Comparison of ENCODE assay signal across 9 cellular contexts in genomic region chr9:114153761-114154596, GRCh38. TPM values are rescaled to one million over a fixed set of nuclear protein-coding genes. Genes with fewer than 3 reads are reported as not detected.
DNase-seq lines count a peak whose midpoint lies in the region; ATAC-seq and TF ChIP-seq lines count a peak whose summit lies in the region.
"Had no signal": no experiment of that assay in that cellular context is flagged by ENCODE, and none has a peak within 500 bp of the region (broad histone marks: within the 10 kb centered on the region; RNA-seq: fewer than 3 reads in every experiment).

No MANE protein-coding gene starts in this region.

- TF ChIP-seq CTCF in GM06990 (IDR thresholded peaks at IDR 0.05; ENCODE audit: insufficient read depth, low read length, poor library complexity, severe bottlenecking) (peak; percentile 9), sigmoid colon (IDR thresholded peaks at IDR 0.05) (no peak)

- DNase-seq in GM06990 (ENCODE audit: extremely low read depth, insufficient read length) (no peak), glomerular visceral epithelial cell (ENCODE audit: extremely low spot score) (peak; percentile 47), sigmoid colon (no peak), left colon (no peak), MG63 (no peak)
- DNase-seq in activated CD4-positive, alpha-beta T cell treated with anti-CD3 and anti-CD28 coated beads, Interleukin-2, amount 50 U/mL, for 4 hours, result no peak

- peaks cover 0 to 48% (median 38%) of the 10 kb centered on the region in 4 donors for H3K4me1 ChIP-seq in sigmoid colon
- H3K4me1 ChIP-seq: parathyroid adenoma had no signal

- H3K27ac ChIP-seq in sigmoid colon, result no peak overlapping the region
- H3K27ac ChIP-seq: parathyroid adenoma had no signal

- WGBS in sigmoid colon, 2 donors, result 2% methylated on average over 80 of the region's 80 CpGs

- ATAC-seq in SK-N-SH treated with all-trans-retinoic acid at 6 μM for 48 hours (peak; percentile 22; the same call in 1 of the 3 replicates), esophagus mucosa (no peak), left colon (no peak)

- TF ChIP-seq EP300 in sigmoid colon (IDR thresholded peaks at IDR 0.05), result no peak

- intact Hi-C loops in sigmoid colon (cut with DNase I) (loop anchor here (10.0 kb wide), 1 partner anchor 49 kb away; no protein-coding TSS in a partner anchor), left colon (cut with DNase I, micrococcal nuclease) (loop anchor here (10.0 kb wide), 2 partner anchors 121 to 131 kb away; no protein-coding TSS in a partner anchor)

- H3K27me3 ChIP-seq in GM06990 (replicated peaks; ENCODE audit: control insufficient read depth, insufficient read depth, low read length) (peaks cover 2% of the 10 kb centered on the region), sigmoid colon (peaks cover 24 to 46% (median 34%) of the 10 kb centered on the region in 3 donors), MG63 (peaks cover 13% of the 10 kb centered on the region)

- no peaks in the 10 kb centered on the region for H3K9me3 ChIP-seq in sigmoid colon
- H3K9me3 ChIP-seq in MG63, result no peaks in the 10 kb centered on the region

- H3K36me3 ChIP-seq in GM06990 (ENCODE audit: control insufficient read depth, insufficient read depth, low read length), result no peaks in the 10 kb centered on the region
- H3K36me3 ChIP-seq in sigmoid colon, result no peaks in the 10 kb centered on the region
- H3K36me3 ChIP-seq in MG63, result no peaks in the 10 kb centered on the region

- TF ChIP-seq POLR2A in sigmoid colon (IDR thresholded peaks at IDR 0.05), result no peak

- H3K4me3 ChIP-seq in GM06990 (replicated peaks; ENCODE audit: low read depth, low read length) (no peak overlapping the region), sigmoid colon (peak overlapping the region in 3 of 4 donors; percentile 26 to 41 (median 38)), MG63 (no peak overlapping the region)

TF ChIP-seq in SK-N-SH treated with all-trans-retinoic acid at 6 μM for 48 hours, 23 proteins besides CTCF, POLR2A, EP300 and RAD21:
- TF ChIP-seq RARB (CRISPR knock-in tag; IDR thresholded peaks at IDR 0.05) (no peak), POU6F1 (CRISPR knock-in tag; IDR thresholded peaks at IDR 0.05; ENCODE audit: borderline replicate concordance, low read depth) (no peak), ZNF70 (CRISPR knock-in tag; IDR thresholded peaks at IDR 0.05) (no peak), TSHZ2 (CRISPR knock-in tag; IDR thresholded peaks at IDR 0.05) (no peak), ISL1 (CRISPR knock-in tag; IDR thresholded peaks at IDR 0.05) (no peak), PATZ1 (CRISPR knock-in tag; IDR thresholded peaks at IDR 0.05; ENCODE audit: borderline replicate concordance) (no peak), GLIS3 (CRISPR knock-in tag; IDR thresholded peaks at IDR 0.05) (no peak), ARNTL (CRISPR knock-in tag; IDR thresholded peaks at IDR 0.05; ENCODE audit: borderline replicate concordance, low read depth) (no peak), CSRNP3 (CRISPR knock-in tag; IDR thresholded peaks at IDR 0.05) (no peak)

RNA-seq across cellular contexts. Expression of gene COL27A1, which starts 1.4 kb away (rescaled TPM):
- total RNA-seq in sigmoid colon (10 to 100 TPM in 1 of 4 donors, 1 to 10 TPM in 3; 2.0 to 13.3 (median 7.1) TPM), esophagus mucosa (13.6 TPM), left colon (1 to 10 TPM; 2.7 to 3.7 TPM)
- polyA plus RNA-seq in sigmoid colon, result 1 to 10 TPM; 1.4 to 5.5 (median 1.8) TPM
- 1.1 and 1.3 TPM in 2 replicates for total RNA-seq in MG63 (2014; rRNA removed; shearing (Covaris generic); ENCODE audit: low replicate concordance)

RNA-seq across cellular contexts. Expression of gene KIF12, which starts 54.9 kb away (rescaled TPM):
- total RNA-seq in sigmoid colon (1 to 10 TPM in 1 of 4 donors, not detected in 3; 1.4 TPM), esophagus mucosa (0.56 TPM), left colon (10 to 100 TPM; 19.5 to 27.9 TPM)
- polyA plus RNA-seq in sigmoid colon, result 1 to 10 TPM; 2.5 to 6.9 (median 4.8) TPM
- not detected in 2 replicates for total RNA-seq in MG63 (2014; rRNA removed; shearing (Covaris generic); ENCODE audit: low replicate concordance)

Comparison
In these comparisons a context has a peak if more than half of its experiments do, and no peak if none do; other contexts are left out.
1. H3K4me3 ChIP-seq: peak in sigmoid colon (3 of 4); none in GM06990 (single experiment) and MG63 (single experiment).
2. RNA of gene KIF12, which starts 54.9 kb away (total RNA-seq): 19.5 to 27.9 TPM in left colon; 0.56 TPM in esophagus mucosa (single experiment), 1.4 TPM in sigmoid colon and not detected in MG63; every median in the first group is over 4 times any median in the second.